In the genomic region with DNA sequence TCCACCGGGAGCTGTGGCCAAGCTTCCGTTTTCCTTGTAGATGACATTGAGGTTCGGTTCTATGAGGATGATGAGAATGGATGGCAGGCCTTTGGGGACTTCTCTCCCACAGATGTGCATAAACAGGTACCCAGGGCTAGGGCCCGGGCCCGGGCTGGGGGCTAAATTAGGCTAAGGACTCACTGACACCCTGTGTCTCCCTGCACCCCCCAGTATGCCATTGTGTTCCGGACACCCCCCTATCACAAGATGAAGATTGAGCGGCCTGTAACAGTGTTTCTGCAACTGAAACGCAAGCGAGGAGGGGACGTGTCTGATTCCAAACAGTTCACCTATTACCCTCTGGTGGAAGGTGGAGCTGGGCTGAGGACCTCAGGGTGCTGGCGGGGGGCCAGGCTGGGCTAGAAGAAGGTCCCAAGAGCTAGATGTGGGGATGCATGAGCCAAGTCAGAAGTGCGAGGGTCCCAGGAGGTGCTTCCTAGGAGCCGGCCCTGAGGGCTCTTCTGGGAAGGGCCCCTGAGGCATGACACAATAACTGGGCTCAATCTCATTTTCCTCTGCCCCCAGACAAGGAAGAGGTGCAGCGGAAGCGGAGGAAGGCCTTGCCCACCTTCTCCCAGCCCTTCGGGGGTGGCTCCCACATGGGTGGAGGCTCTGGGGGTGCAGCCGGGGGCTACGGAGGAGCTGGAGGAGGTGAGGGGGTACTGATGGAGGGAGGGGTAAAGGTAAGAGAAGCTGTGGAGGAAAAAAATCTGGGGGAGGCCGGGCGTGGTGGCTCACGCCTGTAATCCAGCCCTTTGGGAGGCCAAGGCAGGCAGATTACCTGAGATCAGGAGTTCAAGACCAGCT, we compare ENCODE assay signal across 11 cellular contexts. TPM values are rescaled to one million over a fixed set of nuclear protein-coding genes. Genes with fewer than 3 reads are reported as not detected.
DNase-seq lines count a peak whose midpoint lies in the region; ATAC-seq and TF ChIP-seq lines count a peak whose summit lies in the region.
"Had no signal": no experiment of that assay in that cellular context is flagged by ENCODE, and none has a peak within 500 bp of the region (broad histone marks: within the 10 kb centered on the region; RNA-seq: fewer than 3 reads in every experiment).

No MANE protein-coding gene starts in this region.

- TF ChIP-seq CTCF in 22Rv1 (IDR thresholded peaks at IDR 0.05) (no peak), H9 (conservative IDR thresholded peaks at IDR 0.05) (no peak)

- DNase-seq in H9 (no peak), NCI-H1436 treated with DMSO at 0.1 percent for 48 hours (lab: John Stamatoyannopoulos, UW) (no peak), NCI-H2171 (lab: John Stamatoyannopoulos, UW) (no peak), activated gamma-delta T cell treated with Interleukin-2 at 50 U/mL for 16 hours (no peak)
- peak; percentile 10 for DNase-seq in activated naive CD8-positive, alpha-beta T cell treated with anti-CD3 and anti-CD28 coated beads, Interleukin-2, amount 50 U/mL, for 24 hours
- DNase-seq in natural killer cell treated with Interleukin-12 subunit alpha and Interleukin-12 subunit beta and Interleukin-15 and Interleukin-18, amount 100 ng/mL, for 72 hours (ENCODE audit: low spot score), result peak; percentile 59
- DNase-seq: kidney; NCI-H2081 treated with DMSO at 0.1 percent for 48 hours; stimulated activated CD4-positive, alpha-beta T cell treated with anti-CD3 and anti-CD28 coated beads, Interleukin-4, amount 100 ng/mL, for 1 hour had no signal

- no peak overlapping the region for H3K27ac Mint-ChIP-seq in H9
- H3K27ac Mint-ChIP-seq in activated naive CD8-positive, alpha-beta T cell treated with anti-CD3 and anti-CD28 coated beads, Interleukin-2, amount 50 U/mL, for 24 hours, result peak overlapping the region; percentile 71
- H3K27ac Mint-ChIP-seq in natural killer cell treated with Interleukin-12 subunit alpha and Interleukin-12 subunit beta and Interleukin-15 and Interleukin-18, amount 100 ng/mL, for 72 hours, result peak overlapping the region; percentile 95 to 99

- H2BK12ac ChIP-seq in H9 (ENCODE audit: insufficient read length, low read depth, low read length), result no peak overlapping the region

- H3K36me3 Mint-ChIP-seq in H9 (ENCODE audit: insufficient read depth in 1 of 3, low read depth in 3 of 3), result peaks cover 1 to 31% (median 21%) of the 10 kb centered on the region in 3 experiments; a peak in 5 of 7 replicates
- peaks cover 53% of the 10 kb centered on the region for H3K36me3 Mint-ChIP-seq in activated naive CD8-positive, alpha-beta T cell treated with anti-CD3 and anti-CD28 coated beads, Interleukin-2, amount 50 U/mL, for 24 hours (ENCODE audit: low read depth)
- H3K36me3 Mint-ChIP-seq in natural killer cell treated with Interleukin-12 subunit alpha and Interleukin-12 subunit beta and Interleukin-15 and Interleukin-18, amount 100 ng/mL, for 72 hours, result peaks cover 7% of the 10 kb centered on the region

- no CpG with 5 or more reads among the region's 21 CpGs for WGBS in H9 (ENCODE audit: extremely low coverage, insufficient read length, low lambda C conversion rate)

- H3K4me2 ChIP-seq in H9 (ENCODE audit: insufficient read depth, insufficient read length, low read length), result no peak overlapping the region

- H4K5ac ChIP-seq in H9 (ENCODE audit: insufficient read length, low read depth, low read length), result no peak overlapping the region

- H4K91ac ChIP-seq in H9 (ENCODE audit: insufficient read length, low read depth, low read length), result no peak overlapping the region

- H3K27ac ChIP-seq in 22Rv1 (peak overlapping the region; percentile 89), H9 (ENCODE audit: insufficient read length, low read depth, low read length) (no peak overlapping the region)

- no peaks in the 10 kb centered on the region for H3K79me2 ChIP-seq in H9 (ENCODE audit: insufficient read depth, low read length)

- no peaks in the 10 kb centered on the region for H3K9me3 ChIP-seq in H9 (ENCODE audit: control insufficient read depth, low read depth, low read length)

- no peak overlapping the region for H2BK20ac ChIP-seq in H9 (ENCODE audit: low read depth, low read length, poor library complexity, severe bottlenecking)

- no peaks in the 10 kb centered on the region for H3K4me1 ChIP-seq in H9 (ENCODE audit: insufficient read depth, low read length)

- no peak overlapping the region for H3K23ac ChIP-seq in H9 (ENCODE audit: insufficient read length, low read depth, low read length)

- H3K4me3 Mint-ChIP-seq in H9, result peak overlapping the region; percentile 47 to 75
- H3K4me3 Mint-ChIP-seq in activated naive CD8-positive, alpha-beta T cell treated with anti-CD3 and anti-CD28 coated beads, Interleukin-2, amount 50 U/mL, for 24 hours, result peak overlapping the region; percentile 99
- H3K4me3 Mint-ChIP-seq in natural killer cell treated with Interleukin-12 subunit alpha and Interleukin-12 subunit beta and Interleukin-15 and Interleukin-18, amount 100 ng/mL, for 72 hours, result peak overlapping the region; percentile 95

- H3K23me2 ChIP-seq in H9 (ENCODE audit: insufficient read length, low read depth, low read length, poor library complexity, severe bottlenecking), result peaks cover 17% of the 10 kb centered on the region

- ATAC-seq in activated naive CD8-positive, alpha-beta T cell treated with anti-CD3 and anti-CD28 coated beads, Interleukin-2, amount 50 U/mL, for 24 hours, result no peak
- ATAC-seq in natural killer cell treated with Interleukin-12 subunit alpha and Interleukin-12 subunit beta and Interleukin-15 and Interleukin-18, amount 100 ng/mL, for 72 hours, result no peak
- ATAC-seq in GM21786 (IDR thresholded peaks at IDR 0.05; ENCODE audit: unreplicated experiment), result no peak

- H3K27me3 Mint-ChIP-seq in H9 (ENCODE audit: low read depth), result peaks cover 49% of the 10 kb centered on the region
- H3K27me3 Mint-ChIP-seq in activated naive CD8-positive, alpha-beta T cell treated with anti-CD3 and anti-CD28 coated beads, Interleukin-2, amount 50 U/mL, for 24 hours, result no peaks in the 10 kb centered on the region
- no peaks in the 10 kb centered on the region for H3K27me3 Mint-ChIP-seq in natural killer cell treated with Interleukin-12 subunit alpha and Interleukin-12 subunit beta and Interleukin-15 and Interleukin-18, amount 100 ng/mL, for 72 hours

- peaks cover 17 to 31% of the 10 kb centered on the region in 2 experiments for H3K4me1 Mint-ChIP-seq in H9
- H3K4me1 Mint-ChIP-seq in activated naive CD8-positive, alpha-beta T cell treated with anti-CD3 and anti-CD28 coated beads, Interleukin-2, amount 50 U/mL, for 24 hours, result peaks cover 42% of the 10 kb centered on the region
- H3K4me1 Mint-ChIP-seq in natural killer cell treated with Interleukin-12 subunit alpha and Interleukin-12 subunit beta and Interleukin-15 and Interleukin-18, amount 100 ng/mL, for 72 hours (ENCODE audit: low read depth in 2 of 2), result peaks cover 29 to 43% of the 10 kb centered on the region in 2 donors

- H2AFZ ChIP-seq in H9 (ENCODE audit: low read length), result no peak overlapping the region

- no peak overlapping the region for H3K14ac ChIP-seq in H9 (ENCODE audit: insufficient read depth, low read length)

- H4K20me1 ChIP-seq in H9 (ENCODE audit: control insufficient read depth, insufficient read depth, insufficient read length), result peaks cover 4% of the 10 kb centered on the region

- H3K4ac ChIP-seq in H9 (ENCODE audit: low read depth, low read length), result no peak overlapping the region

- no peak overlapping the region for H2BK5ac ChIP-seq in H9 (ENCODE audit: insufficient read length, low read length)

- H3K18ac ChIP-seq in H9 (ENCODE audit: insufficient read length, low read depth, low read length), result no peak overlapping the region

- no peaks in the 10 kb centered on the region for H3K79me1 ChIP-seq in H9 (ENCODE audit: insufficient read depth, low read depth, low read length, poor library complexity, severe bottlenecking)

- H4K8ac ChIP-seq in H9 (replicated peaks; ENCODE audit: insufficient read length, low read depth, low read length), result no peak overlapping the region

- H3K9ac ChIP-seq in H9 (ENCODE audit: extremely low read depth, insufficient read length, low read length), result no peak overlapping the region

- no peak overlapping the region for H2BK120ac ChIP-seq in H9 (ENCODE audit: low read depth, low read length, poor library complexity, severe bottlenecking)

- H3K56ac ChIP-seq in H9 (ENCODE audit: insufficient read length, low read depth, low read length), result no peak overlapping the region

- peaks cover 3% of the 10 kb centered on the region; the same call in 1 of the 2 replicates for H3K27me3 ChIP-seq in H9 (ENCODE audit: insufficient read depth, low read length)

- H3K9me3 Mint-ChIP-seq in H9, result no peaks in the 10 kb centered on the region
- no peaks in the 10 kb centered on the region for H3K9me3 Mint-ChIP-seq in activated naive CD8-positive, alpha-beta T cell treated with anti-CD3 and anti-CD28 coated beads, Interleukin-2, amount 50 U/mL, for 24 hours
- no peaks in the 10 kb centered on the region for H3K9me3 Mint-ChIP-seq in natural killer cell treated with Interleukin-12 subunit alpha and Interleukin-12 subunit beta and Interleukin-15 and Interleukin-18, amount 100 ng/mL, for 72 hours

- no peak overlapping the region for H3T11ph ChIP-seq in H9 (ENCODE audit: low read length)

- H2BK15ac ChIP-seq in H9 (ENCODE audit: low read depth, low read length), result no peak overlapping the region

- H2AK5ac ChIP-seq in H9 (ENCODE audit: insufficient read length, low read length), result no peak overlapping the region

RNA-seq across cellular contexts. Expression of a gene that starts 2.9 kb away (rescaled TPM):
- total RNA-seq in H9 (2021), result 21.0 and 23.7 TPM in 2 replicates
- 100 to 1,000 TPM; 370 to 522 TPM for total RNA-seq in natural killer cell treated with Interleukin-12 subunit alpha and Interleukin-12 subunit beta and Interleukin-15 and Interleukin-18, amount 100 ng/mL, for 72 hours

RNA-seq across cellular contexts. Expression of a gene that starts 20.2 kb away (rescaled TPM):
- 3.4 and 3.6 TPM in 2 replicates for total RNA-seq in H9 (2021)
- total RNA-seq in natural killer cell treated with Interleukin-12 subunit alpha and Interleukin-12 subunit beta and Interleukin-15 and Interleukin-18, amount 100 ng/mL, for 72 hours, result 1 to 10 TPM; 2.3 to 7.6 TPM

RNA-seq across cellular contexts. Expression of a gene that starts 22.2 kb away (rescaled TPM):
- 8.4 and 9.1 TPM in 2 replicates for total RNA-seq in H9 (2021)
- total RNA-seq in natural killer cell treated with Interleukin-12 subunit alpha and Interleukin-12 subunit beta and Interleukin-15 and Interleukin-18, amount 100 ng/mL, for 72 hours, result 10 to 100 TPM; 22.0 to 23.7 TPM

RNA-seq across cellular contexts. Expression of a gene that starts 34.0 kb away (rescaled TPM):
- 41.2 and 43.0 TPM in 2 replicates for total RNA-seq in H9 (2021)
- total RNA-seq in natural killer cell treated with Interleukin-12 subunit alpha and Interleukin-12 subunit beta and Interleukin-15 and Interleukin-18, amount 100 ng/mL, for 72 hours, result 10 to 100 TPM; 39.8 to 58.5 TPM

RNA-seq across cellular contexts. Expression of a gene that starts 52.9 kb away (rescaled TPM):
- total RNA-seq in H9 (2021), result not detected in 2 replicates
- under 1 TPM in 1 of 2 donors, not detected in 1; 0.98 TPM for total RNA-seq in natural killer cell treated with Interleukin-12 subunit alpha and Interleukin-12 subunit beta and Interleukin-15 and Interleukin-18, amount 100 ng/mL, for 72 hours

Comparison
In these comparisons a context has a peak if more than half of its experiments do, and no peak if none do; other contexts are left out.
1. DNase-seq: peak in activated naive CD8-positive, alpha-beta T cell treated with anti-CD3 and anti-CD28 coated beads, Interleukin-2, amount 50 U/mL, for 24 hours (single experiment) and natural killer cell treated with Interleukin-12 subunit alpha and Interleukin-12 subunit beta and Interleukin-15 and Interleukin-18, amount 100 ng/mL, for 72 hours (single experiment); none in H9 (single experiment), NCI-H1436 treated with DMSO at 0.1 percent for 48 hours (single experiment), NCI-H2171 (single experiment) and activated gamma-delta T cell treated with Interleukin-2 at 50 U/mL for 16 hours (single experiment).
2. H3K27ac Mint-ChIP-seq: peak in activated naive CD8-positive, alpha-beta T cell treated with anti-CD3 and anti-CD28 coated beads, Interleukin-2, amount 50 U/mL, for 24 hours (single experiment) and natural killer cell treated with Interleukin-12 subunit alpha and Interleukin-12 subunit beta and Interleukin-15 and Interleukin-18, amount 100 ng/mL, for 72 hours (2 of 2); none in H9 (0 of 3).
3. RNA of a gene that starts 2.9 kb away (total RNA-seq): 370 to 522 TPM in natural killer cell treated with Interleukin-12 subunit alpha and Interleukin-12 subunit beta and Interleukin-15 and Interleukin-18, amount 100 ng/mL, for 72 hours; 21.0 to 23.7 TPM in H9; every median in the first group is over 10 times any median in the second.
4. Peak in every context shown above with its lines, with median percentiles within 50 percentile points of each other: H3K4me3 Mint-ChIP-seq.